Comparison of ENCODE assay signal across 8 cellular contexts in the genomic region with DNA sequence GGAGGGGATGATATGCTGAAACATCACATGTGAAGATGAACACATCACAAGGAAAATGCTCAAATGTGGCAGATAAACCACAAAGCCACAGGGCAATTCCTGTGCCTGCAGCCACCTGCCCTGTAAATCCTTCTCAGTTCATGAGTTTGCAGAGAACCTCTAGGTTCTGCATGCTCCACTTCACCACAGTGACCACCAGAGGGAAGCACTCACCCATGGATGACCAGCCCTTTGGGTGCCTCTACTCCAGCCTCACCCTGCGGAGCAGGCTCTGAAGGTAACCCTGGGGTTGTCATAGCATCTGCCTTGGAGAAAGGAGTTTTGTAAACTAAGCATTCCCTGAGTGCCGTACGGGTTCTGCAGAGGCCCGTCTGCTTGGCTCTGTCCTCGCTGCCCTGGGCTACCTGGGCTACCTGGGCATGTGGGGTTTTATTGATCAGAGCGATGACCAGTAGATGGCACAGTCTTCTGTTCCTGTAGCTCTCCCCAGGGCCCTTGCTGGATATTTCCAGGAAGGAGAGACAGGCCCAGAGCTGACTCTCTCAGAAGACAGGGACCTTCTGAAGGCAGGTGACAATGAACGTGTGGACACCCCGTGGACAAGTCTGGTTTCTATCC. TPM values are rescaled to one million over a fixed set of nuclear protein-coding genes. Genes with fewer than 3 reads are reported as not detected.
A peak's percentile ranks its signal among the peaks of the same experiment; 100 is the strongest.
DNase-seq lines count a peak whose midpoint lies in the region; ATAC-seq and TF ChIP-seq lines count a peak whose summit lies in the region.

No MANE protein-coding gene starts in this region.

- H3K4me3 Mint-ChIP-seq in chondrocyte (ENCODE audit: unreplicated experiment), result no peak overlapping the region
- H3K4me3 Mint-ChIP-seq in neural crest cell, result no peak overlapping the region

- DNase-seq in AG20443 (ENCODE audit: low spot score) (peak; percentile 52), GM03348 (ENCODE audit: low spot score) (peak; percentile 42), NCI-H2171 treated with DMSO at 0.1 percent for 48 hours (lab: John Stamatoyannopoulos, UW) (peak; percentile 43), chondrocyte (ENCODE audit: low spot score) (no peak), neural crest cell (ENCODE audit: low read depth, low spot score) (peak; percentile 9), posterior vena cava (ENCODE audit: low spot score) (no peak), omental fat pad (ENCODE audit: low spot score) (no peak)

- H3K4me1 Mint-ChIP-seq in chondrocyte (ENCODE audit: low read depth), result peaks cover 10% of the 10 kb centered on the region
- no peaks in the 10 kb centered on the region for H3K4me1 Mint-ChIP-seq in neural crest cell

- TF ChIP-seq CTCF in chondrocyte (IDR thresholded peaks at IDR 0.05), result peak; percentile 72
- TF ChIP-seq CTCF in neural crest cell (conservative IDR thresholded peaks at IDR 0.05), result peak; percentile 68
- TF ChIP-seq CTCF in omental fat pad (IDR thresholded peaks at IDR 0.05), result no peak

- H3K27ac Mint-ChIP-seq in chondrocyte (ENCODE audit: unreplicated experiment) (no peak overlapping the region), neural crest cell (ENCODE audit: unreplicated experiment) (no peak overlapping the region)

- ATAC-seq in omental fat pad (ENCODE audit: low FRiP score) (no peak), HG03196 (IDR thresholded peaks at IDR 0.05; ENCODE audit: unreplicated experiment) (no peak)

- H3K9me3 Mint-ChIP-seq in chondrocyte (ENCODE audit: low read depth) (no peaks in the 10 kb centered on the region), neural crest cell (no peaks in the 10 kb centered on the region)

- no peaks in the 10 kb centered on the region for H3K36me3 Mint-ChIP-seq in chondrocyte (ENCODE audit: low read depth)
- H3K36me3 Mint-ChIP-seq in neural crest cell (ENCODE audit: low read depth), result no peaks in the 10 kb centered on the region

- H3K27me3 Mint-ChIP-seq in chondrocyte (ENCODE audit: low read depth), result peaks cover 14% of the 10 kb centered on the region
- peaks cover 11% of the 10 kb centered on the region for H3K27me3 Mint-ChIP-seq in neural crest cell (ENCODE audit: low read depth)

- intact Hi-C loops in posterior vena cava (cut with DNase I), result no loop called here

RNA-seq across cellular contexts. Expression of a gene that starts 31.7 kb away (rescaled TPM):
- total RNA-seq in chondrocyte (not detected in 3 replicates), neural crest cell (not detected in 2 replicates), posterior vena cava (not detected), omental fat pad (not detected)

RNA-seq across cellular contexts. Expression of a gene that starts 44.1 kb away (rescaled TPM):
- total RNA-seq in chondrocyte (not detected in 3 replicates), neural crest cell (not detected in 2 replicates), posterior vena cava (1 to 10 TPM in 1 of 2 donors, not detected in 1; 1.2 TPM), omental fat pad (under 1 TPM in 1 of 4 donors, not detected in 3; 0.93 TPM)

Comparison
In these comparisons a context has a peak if more than half of its experiments do, and no peak if none do; other contexts are left out.
1. DNase-seq: peak in AG20443 (single experiment), GM03348 (single experiment), NCI-H2171 treated with DMSO at 0.1 percent for 48 hours (single experiment) and neural crest cell (single experiment); none in chondrocyte (single experiment), posterior vena cava (single experiment) and omental fat pad (single experiment).
2. CTCF ChIP-seq: peak in chondrocyte (single experiment) and neural crest cell (single experiment); none in omental fat pad (0 of 3).